In the genomic region with DNA sequence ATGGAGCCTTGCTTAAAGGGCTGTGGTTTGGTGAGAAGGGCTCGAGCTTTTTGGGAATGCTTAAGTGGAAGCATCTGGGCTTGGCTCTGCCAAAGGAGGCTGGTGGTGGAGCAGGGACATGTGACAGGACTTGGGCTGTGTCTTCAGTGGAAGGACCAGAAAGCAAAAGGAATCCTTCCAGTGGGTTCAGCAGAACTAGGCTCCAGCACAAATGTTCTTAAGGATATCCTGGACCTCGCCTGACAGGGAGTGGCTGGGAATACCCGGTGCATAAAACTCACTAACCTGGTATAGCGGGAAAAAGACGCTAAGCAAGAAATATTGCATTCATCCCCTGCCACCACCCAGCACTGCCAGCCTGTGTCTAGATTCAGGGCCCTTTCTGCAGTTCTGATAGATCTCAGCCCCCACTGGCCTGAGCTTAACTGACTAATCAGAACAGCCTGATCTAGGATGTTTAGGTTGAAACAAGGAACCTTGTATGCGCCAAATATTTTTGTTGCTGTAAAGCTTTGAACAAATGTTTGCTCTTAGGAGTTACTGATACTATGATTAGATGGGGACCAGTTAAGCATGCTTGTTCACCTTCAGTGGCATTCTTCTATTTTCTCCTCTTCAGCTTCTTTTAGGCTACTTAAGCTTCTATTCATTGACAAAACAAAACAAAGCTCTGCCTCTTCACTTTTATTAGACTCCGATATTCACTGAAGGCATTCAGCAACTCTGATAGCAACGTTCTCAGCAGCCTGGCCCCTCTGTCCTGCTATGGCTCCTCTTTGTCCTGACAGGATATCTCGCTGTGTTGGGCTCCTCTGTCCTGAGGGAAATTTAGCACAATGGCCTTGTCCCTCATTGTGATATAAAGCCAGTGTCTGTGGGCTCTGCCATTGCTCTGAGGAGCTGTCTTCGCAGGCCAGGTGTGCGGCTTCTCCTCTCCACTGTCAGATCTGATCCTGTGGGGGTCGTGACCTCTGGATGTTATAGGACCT, we compare ENCODE assay signal across 1 cellular context.
TF ChIP-seq lines count a peak whose summit lies in the region.

No MANE protein-coding gene starts in this region.

TF ChIP-seq in GM12878, 131 proteins besides CTCF, POLR2A, EP300 and RAD21:
- TF ChIP-seq HDAC2 (IDR thresholded peaks at IDR 0.05) (no peak), SREBF2 (IDR thresholded peaks at IDR 0.05; ENCODE audit: low read length) (no peak), MEF2A (IDR thresholded peaks at IDR 0.05; ENCODE audit: insufficient read depth, low read depth, low read length) (no peak), HCFC1 (IDR thresholded peaks at IDR 0.05; ENCODE audit: low read length) (no peak), NRF1 (conservative IDR thresholded peaks at IDR 0.05; ENCODE audit: low read depth, low read length) (no peak), PAX5 (IDR thresholded peaks at IDR 0.05; ENCODE audit: borderline replicate concordance, low read depth, low read length) (no peak), RCOR1 (conservative IDR thresholded peaks at IDR 0.05; ENCODE audit: low read depth, low read length) (no peak), ETV6 (conservative IDR thresholded peaks at IDR 0.05 in 1 of 2, IDR thresholded peaks at IDR 0.05 in 1 of 2; ENCODE audit: borderline replicate concordance in 1 of 2, low read depth in 1 of 2) (no peak), SMARCA5 (IDR thresholded peaks at IDR 0.05) (no peak), KDM1A (IDR thresholded peaks at IDR 0.05; ENCODE audit: borderline replicate concordance) (no peak), NFYA (IDR thresholded peaks at IDR 0.05; ENCODE audit: borderline replicate concordance, low read depth, low read length) (no peak), CREB1 (IDR thresholded peaks at IDR 0.05; ENCODE audit: low read depth) (no peak)
- TF ChIP-seq, protein P1, sequence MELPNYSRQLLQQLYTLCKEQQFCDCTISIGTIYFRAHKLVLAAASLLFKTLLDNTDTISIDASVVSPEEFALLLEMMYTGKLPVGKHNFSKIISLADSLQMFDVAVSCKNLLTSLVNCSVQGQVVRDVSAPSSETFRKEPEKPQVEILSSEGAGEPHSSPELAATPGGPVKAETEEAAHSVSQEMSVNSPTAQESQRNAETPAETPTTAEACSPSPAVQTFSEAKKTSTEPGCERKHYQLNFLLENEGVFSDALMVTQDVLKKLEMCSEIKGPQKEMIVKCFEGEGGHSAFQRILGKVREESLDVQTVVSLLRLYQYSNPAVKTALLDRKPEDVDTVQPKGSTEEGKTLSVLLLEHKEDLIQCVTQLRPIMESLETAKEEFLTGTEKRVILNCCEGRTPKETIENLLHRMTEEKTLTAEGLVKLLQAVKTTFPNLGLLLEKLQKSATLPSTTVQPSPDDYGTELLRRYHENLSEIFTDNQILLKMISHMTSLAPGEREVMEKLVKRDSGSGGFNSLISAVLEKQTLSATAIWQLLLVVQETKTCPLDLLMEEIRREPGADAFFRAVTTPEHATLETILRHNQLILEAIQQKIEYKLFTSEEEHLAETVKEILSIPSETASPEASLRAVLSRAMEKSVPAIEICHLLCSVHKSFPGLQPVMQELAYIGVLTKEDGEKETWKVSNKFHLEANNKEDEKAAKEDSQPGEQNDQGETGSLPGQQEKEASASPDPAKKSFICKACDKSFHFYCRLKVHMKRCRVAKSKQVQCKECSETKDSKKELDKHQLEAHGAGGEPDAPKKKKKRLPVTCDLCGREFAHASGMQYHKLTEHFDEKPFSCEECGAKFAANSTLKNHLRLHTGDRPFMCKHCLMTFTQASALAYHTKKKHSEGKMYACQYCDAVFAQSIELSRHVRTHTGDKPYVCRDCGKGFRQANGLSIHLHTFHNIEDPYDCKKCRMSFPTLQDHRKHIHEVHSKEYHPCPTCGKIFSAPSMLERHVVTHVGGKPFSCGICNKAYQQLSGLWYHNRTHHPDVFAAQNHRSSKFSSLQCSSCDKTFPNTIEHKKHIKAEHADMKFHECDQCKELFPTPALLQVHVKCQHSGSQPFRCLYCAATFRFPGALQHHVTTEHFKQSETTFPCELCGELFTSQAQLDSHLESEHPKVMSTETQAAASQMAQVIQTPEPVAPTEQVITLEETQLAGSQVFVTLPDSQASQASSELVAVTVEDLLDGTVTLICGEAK (IDR thresholded peaks at IDR 0.05; ENCODE audit: borderline replicate concordance), result no peak
- TF ChIP-seq, protein P2, sequence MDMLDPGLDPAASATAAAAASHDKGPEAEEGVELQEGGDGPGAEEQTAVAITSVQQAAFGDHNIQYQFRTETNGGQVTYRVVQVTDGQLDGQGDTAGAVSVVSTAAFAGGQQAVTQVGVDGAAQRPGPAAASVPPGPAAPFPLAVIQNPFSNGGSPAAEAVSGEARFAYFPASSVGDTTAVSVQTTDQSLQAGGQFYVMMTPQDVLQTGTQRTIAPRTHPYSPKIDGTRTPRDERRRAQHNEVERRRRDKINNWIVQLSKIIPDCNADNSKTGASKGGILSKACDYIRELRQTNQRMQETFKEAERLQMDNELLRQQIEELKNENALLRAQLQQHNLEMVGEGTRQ (IDR thresholded peaks at IDR 0.05; ENCODE audit: borderline replicate concordance, low read depth, low read length), result no peak
- TF ChIP-seq, protein P3, sequence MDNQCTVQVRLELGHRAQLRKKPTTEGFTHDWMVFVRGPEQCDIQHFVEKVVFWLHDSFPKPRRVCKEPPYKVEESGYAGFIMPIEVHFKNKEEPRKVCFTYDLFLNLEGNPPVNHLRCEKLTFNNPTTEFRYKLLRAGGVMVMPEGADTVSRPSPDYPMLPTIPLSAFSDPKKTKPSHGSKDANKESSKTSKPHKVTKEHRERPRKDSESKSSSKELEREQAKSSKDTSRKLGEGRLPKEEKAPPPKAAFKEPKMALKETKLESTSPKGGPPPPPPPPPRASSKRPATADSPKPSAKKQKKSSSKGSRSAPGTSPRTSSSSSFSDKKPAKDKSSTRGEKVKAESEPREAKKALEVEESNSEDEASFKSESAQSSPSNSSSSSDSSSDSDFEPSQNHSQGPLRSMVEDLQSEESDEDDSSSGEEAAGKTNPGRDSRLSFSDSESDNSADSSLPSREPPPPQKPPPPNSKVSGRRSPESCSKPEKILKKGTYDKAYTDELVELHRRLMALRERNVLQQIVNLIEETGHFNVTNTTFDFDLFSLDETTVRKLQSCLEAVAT (IDR thresholded peaks at IDR 0.05), result no peak
- TF ChIP-seq, protein P4, sequence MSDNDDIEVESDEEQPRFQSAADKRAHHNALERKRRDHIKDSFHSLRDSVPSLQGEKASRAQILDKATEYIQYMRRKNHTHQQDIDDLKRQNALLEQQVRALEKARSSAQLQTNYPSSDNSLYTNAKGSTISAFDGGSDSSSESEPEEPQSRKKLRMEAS (IDR thresholded peaks at IDR 0.05; ENCODE audit: low read depth, low read length), result no peak
